ENCODE assay signal across 11 cellular contexts in the genomic region with DNA sequence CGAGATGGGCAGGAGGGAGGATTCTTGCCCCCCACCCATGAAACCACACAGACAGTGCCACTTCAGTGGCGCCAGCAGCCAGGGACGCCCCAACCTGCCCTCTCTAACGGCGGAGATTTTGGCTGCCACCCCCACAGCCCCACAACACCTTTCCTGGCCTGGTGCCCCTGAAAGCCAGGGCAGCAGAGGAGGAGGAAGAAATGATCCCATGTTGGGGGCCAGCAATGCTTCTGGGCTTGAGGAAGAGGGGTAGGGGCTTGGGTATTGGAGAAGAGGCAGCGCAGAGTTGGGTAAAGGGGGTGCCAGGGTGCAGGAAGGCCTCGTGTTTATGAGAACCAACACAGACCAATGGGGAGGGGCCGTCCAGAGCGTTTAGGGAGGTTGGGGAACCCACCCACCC. TPM values are rescaled to one million over a fixed set of nuclear protein-coding genes. Genes with fewer than 3 reads are reported as not detected.
DNase-seq lines count a peak whose midpoint lies in the region; ATAC-seq and TF ChIP-seq lines count a peak whose summit lies in the region.
"Had no signal": no experiment of that assay in that cellular context is flagged by ENCODE, and none has a peak within 500 bp of the region (broad histone marks: within the 10 kb centered on the region; RNA-seq: fewer than 3 reads in every experiment).

No MANE protein-coding gene starts in this region.

- H3K27me3 Mint-ChIP-seq in activated naive CD4-positive, alpha-beta T cell treated with anti-CD3 and anti-CD28 coated beads, Interleukin-2, amount 50 U/mL, for 24 hours, result no peaks in the 10 kb centered on the region
- no peaks in the 10 kb centered on the region for H3K27me3 Mint-ChIP-seq in activated naive CD8-positive, alpha-beta T cell treated with anti-CD3 and anti-CD28 coated beads for 36 hours

- H2BK5ac ChIP-seq in mesendoderm (ENCODE audit: low read length), result no peak overlapping the region

- peak overlapping the region; percentile 57 for H3K56ac ChIP-seq in mesendoderm (ENCODE audit: low read length)

- TF ChIP-seq CTCF in upper lobe of right lung (IDR thresholded peaks at IDR 0.05), result no peak

- H3K4me2 ChIP-seq in mesendoderm (ENCODE audit: low read length), result no peak overlapping the region

- H3K4me1 ChIP-seq in mesendoderm (ENCODE audit: control insufficient read depth, low read depth, low read length) (peaks cover 11% of the 10 kb centered on the region), upper lobe of right lung (peaks cover 61% of the 10 kb centered on the region)

- no peak overlapping the region for H2BK120ac ChIP-seq in mesendoderm (ENCODE audit: low read depth, low read length)

- peaks cover 4% of the 10 kb centered on the region for H3K36me3 Mint-ChIP-seq in activated naive CD4-positive, alpha-beta T cell treated with anti-CD3 and anti-CD28 coated beads, Interleukin-2, amount 50 U/mL, for 24 hours
- peaks cover 17% of the 10 kb centered on the region for H3K36me3 Mint-ChIP-seq in activated naive CD8-positive, alpha-beta T cell treated with anti-CD3 and anti-CD28 coated beads for 36 hours

- no peak overlapping the region for H2BK15ac ChIP-seq in mesendoderm (replicated peaks; ENCODE audit: low read depth)

- H3K4me1 Mint-ChIP-seq in activated naive CD4-positive, alpha-beta T cell treated with anti-CD3 and anti-CD28 coated beads, Interleukin-2, amount 50 U/mL, for 24 hours, result peaks cover 55% of the 10 kb centered on the region
- H3K4me1 Mint-ChIP-seq in activated naive CD8-positive, alpha-beta T cell treated with anti-CD3 and anti-CD28 coated beads for 36 hours, result peaks cover 40% of the 10 kb centered on the region

- H3K4me3 ChIP-seq in mesendoderm (ENCODE audit: low read length) (no peak overlapping the region), upper lobe of right lung (peak overlapping the region; percentile 87)

- H3K79me2 ChIP-seq in mesendoderm (ENCODE audit: control insufficient read depth, insufficient read depth, low read length), result peaks cover 62% of the 10 kb centered on the region

- no peak overlapping the region for H2AK5ac ChIP-seq in mesendoderm (ENCODE audit: low read length)

- H3K27ac ChIP-seq in mesendoderm (ENCODE audit: low read depth, low read length) (no peak overlapping the region), upper lobe of right lung (peak overlapping the region; percentile 87)

- ATAC-seq in upper lobe of right lung (no peak), HG03354 (IDR thresholded peaks at IDR 0.05; ENCODE audit: poor library complexity, severe bottlenecking, unreplicated experiment) (no peak)

- intact Hi-C loops in upper lobe of right lung (cut with DNase I), result loop anchor here (10.0 kb wide), 1 partner anchor 53 kb away; no protein-coding TSS in a partner anchor

- WGBS in mesendoderm (ENCODE audit: extremely low coverage, insufficient coverage, low lambda C conversion rate), result no CpG with 5 or more reads among the region's 9 CpGs

- H3K27ac Mint-ChIP-seq in activated naive CD4-positive, alpha-beta T cell treated with anti-CD3 and anti-CD28 coated beads, Interleukin-2, amount 50 U/mL, for 24 hours, result peak overlapping the region; percentile 98
- H3K27ac Mint-ChIP-seq in activated naive CD8-positive, alpha-beta T cell treated with anti-CD3 and anti-CD28 coated beads for 36 hours, result peak overlapping the region; percentile 94

- H4K5ac ChIP-seq in mesendoderm (ENCODE audit: low read length), result no peak overlapping the region

- H3K4ac ChIP-seq in mesendoderm (ENCODE audit: low read depth, low read length), result no peak overlapping the region

- H3K9me3 ChIP-seq in upper lobe of right lung, result no peaks in the 10 kb centered on the region

- H3K4me3 Mint-ChIP-seq in activated naive CD4-positive, alpha-beta T cell treated with anti-CD3 and anti-CD28 coated beads, Interleukin-2, amount 50 U/mL, for 24 hours, result peak overlapping the region; percentile 98
- peak overlapping the region; percentile 99 for H3K4me3 Mint-ChIP-seq in activated naive CD8-positive, alpha-beta T cell treated with anti-CD3 and anti-CD28 coated beads for 36 hours

- H3K18ac ChIP-seq in mesendoderm (ENCODE audit: low read length), result no peak overlapping the region

- peaks cover 45% of the 10 kb centered on the region for H3K79me1 ChIP-seq in mesendoderm (ENCODE audit: low read length)

- no peak overlapping the region for H3K23ac ChIP-seq in mesendoderm (ENCODE audit: low read length)

- H3K36me3 ChIP-seq in mesendoderm (ENCODE audit: control insufficient read depth, insufficient read depth, low read length) (no peaks in the 10 kb centered on the region), upper lobe of right lung (no peaks in the 10 kb centered on the region)

- no peak for DNase-seq in activated naive CD4-positive, alpha-beta T cell treated with Interleukin-2 at 50 U/mL for 16 hours
- DNase-seq in activated naive CD8-positive, alpha-beta T cell treated with anti-CD3 and anti-CD28 coated beads for 36 hours, result no peak
- DNase-seq in mesendoderm (no peak), upper lobe of right lung (no peak), NCI-H1105 (lab: John Stamatoyannopoulos, UW) (no peak), epidermal melanocyte (ENCODE audit: insufficient read length, low spot score) (no peak)
- DNase-seq: central memory CD4-positive, alpha-beta T cell had no signal

- H4K8ac ChIP-seq in mesendoderm (ENCODE audit: low read depth, low read length), result no peak overlapping the region

- no peaks in the 10 kb centered on the region for H3K9me3 Mint-ChIP-seq in activated naive CD4-positive, alpha-beta T cell treated with anti-CD3 and anti-CD28 coated beads, Interleukin-2, amount 50 U/mL, for 24 hours
- H3K9me3 Mint-ChIP-seq in activated naive CD8-positive, alpha-beta T cell treated with anti-CD3 and anti-CD28 coated beads for 36 hours, result peaks cover 2% of the 10 kb centered on the region

- no peaks in the 10 kb centered on the region for H3K27me3 ChIP-seq in mesendoderm (ENCODE audit: insufficient read depth, low read length, poor library complexity)
- H3K27me3 ChIP-seq in upper lobe of right lung, result no peaks in the 10 kb centered on the region

- H3K9ac ChIP-seq in mesendoderm (ENCODE audit: low read length), result peak overlapping the region; percentile 27

RNA-seq across cellular contexts. Expression of a gene that starts 1.7 kb away (rescaled TPM):
- 10 to 100 TPM; 55.2 to 56.8 TPM for total RNA-seq in activated naive CD8-positive, alpha-beta T cell treated with anti-CD3 and anti-CD28 coated beads for 36 hours
- polyA plus RNA-seq in mesendoderm (2013, experiment 1 of 2), result 28.4 TPM
- polyA plus RNA-seq in mesendoderm (2013, experiment 2 of 2), result 27.7 TPM
- 73.4 TPM for total RNA-seq in upper lobe of right lung

RNA-seq across cellular contexts. Expression of a gene that starts 55.4 kb away (rescaled TPM):
- total RNA-seq in activated naive CD8-positive, alpha-beta T cell treated with anti-CD3 and anti-CD28 coated beads for 36 hours, result not detected
- polyA plus RNA-seq in mesendoderm (2013, experiment 1 of 2), result not detected
- polyA plus RNA-seq in mesendoderm (2013, experiment 2 of 2), result not detected
- total RNA-seq in upper lobe of right lung, result not detected
- total RNA-seq: mesenteric fat pad, SK-MEL-5 had no signal
